ENCODE assay signal across 8 cellular contexts in genomic region chr2:74290466-74291216, GRCh38. TPM values are rescaled to one million over a fixed set of nuclear protein-coding genes. Genes with fewer than 3 reads are reported as not detected.
DNase-seq lines count a peak whose midpoint lies in the region; ATAC-seq and TF ChIP-seq lines count a peak whose summit lies in the region.

No MANE protein-coding gene starts in this region.

- H3K79me2 ChIP-seq in hepatocyte = no peaks in the 10 kb centered on the region

- H3K36me3 ChIP-seq in CD4-positive, CD25-positive, alpha-beta regulatory T cell (ENCODE audit: control insufficient read depth, insufficient read depth, low read length) = no peaks in the 10 kb centered on the region
- no peaks in the 10 kb centered on the region for H3K36me3 ChIP-seq in hepatocyte (replicated peaks; ENCODE audit: insufficient read depth, low read depth)

- H3K9me3 Mint-ChIP-seq in CD4-positive, CD25-positive, alpha-beta regulatory T cell = no peaks in the 10 kb centered on the region

- no peak for TF ChIP-seq CTCF in hepatocyte (IDR thresholded peaks at IDR 0.05; ENCODE audit: poor library complexity)

- H3K36me3 Mint-ChIP-seq in CD4-positive, CD25-positive, alpha-beta regulatory T cell = peaks cover 18% of the 10 kb centered on the region

- peaks cover 27% of the 10 kb centered on the region for H3K4me1 ChIP-seq in CD4-positive, CD25-positive, alpha-beta regulatory T cell (ENCODE audit: control insufficient read depth, insufficient read depth, low read length, poor library complexity, severe bottlenecking)
- H3K4me1 ChIP-seq in hepatocyte (ENCODE audit: insufficient read depth) = peaks cover 13% of the 10 kb centered on the region

- peak; percentile 84 for ATAC-seq in CD4-positive, CD25-positive, alpha-beta regulatory T cell (ENCODE audit: low read depth in 2 of 2)
- peak; percentile 65 for ATAC-seq in GM21515 (IDR thresholded peaks at IDR 0.05; ENCODE audit: unreplicated experiment)
- no peak for ATAC-seq in GM18517 (IDR thresholded peaks at IDR 0.05; ENCODE audit: unreplicated experiment)

- no peaks in the 10 kb centered on the region for H3K27me3 ChIP-seq in CD4-positive, CD25-positive, alpha-beta regulatory T cell (ENCODE audit: control insufficient read depth, insufficient read depth, low read length)
- no peaks in the 10 kb centered on the region for H3K27me3 ChIP-seq in hepatocyte

- no peaks in the 10 kb centered on the region for H3K27me3 Mint-ChIP-seq in CD4-positive, CD25-positive, alpha-beta regulatory T cell

- no peaks in the 10 kb centered on the region for H3K9me3 ChIP-seq in CD4-positive, CD25-positive, alpha-beta regulatory T cell (ENCODE audit: control insufficient read depth in 2 of 2, low read length in 2 of 2)
- H3K9me3 ChIP-seq in hepatocyte (ENCODE audit: low read depth) = no peaks in the 10 kb centered on the region

- no peaks in the 10 kb centered on the region for H3K9me2 ChIP-seq in hepatocyte (replicated peaks; ENCODE audit: insufficient read depth)

- peaks cover 11 to 28% (median 17%) of the 10 kb centered on the region in 4 donors for H3K4me1 Mint-ChIP-seq in CD4-positive, CD25-positive, alpha-beta regulatory T cell

- H2AFZ ChIP-seq in hepatocyte = no peak overlapping the region

- H3K4me3 ChIP-seq in CD4-positive, CD25-positive, alpha-beta regulatory T cell (ENCODE audit: low read depth, low read length) = peak overlapping the region; percentile 44
- no peak overlapping the region for H3K4me3 ChIP-seq in hepatocyte

- peak overlapping the region; percentile 63 to 85 (median 80) for H3K4me3 Mint-ChIP-seq in CD4-positive, CD25-positive, alpha-beta regulatory T cell

- peak in 2 of 3 donors; percentile 70 to 88 for DNase-seq in CD4-positive, CD25-positive, alpha-beta regulatory T cell
- DNase-seq in T-helper 1 cell = peak in 4 of 5 donors; percentile 12 to 69 (median 28)
- DNase-seq in effector CD4-positive, alpha-beta T cell = peak; percentile 7
- DNase-seq in hepatocyte (ENCODE audit: low spot score) = no peak
- DNase-seq in pons (ENCODE audit: low spot score) = no peak
- no peak for DNase-seq in iPS-NIHi7 (ENCODE audit: extremely low spot score)

- peak overlapping the region; percentile 73 for H3K27ac ChIP-seq in CD4-positive, CD25-positive, alpha-beta regulatory T cell (ENCODE audit: insufficient read depth, low read length, poor library complexity, severe bottlenecking)
- H3K27ac ChIP-seq in hepatocyte = no peak overlapping the region

- H3K4me2 ChIP-seq in hepatocyte = no peak overlapping the region

- WGBS in hepatocyte (ENCODE audit: low lambda C conversion rate, missing lambda C conversion rate) = 84% methylated on average over 4 of the region's 4 CpGs

- H3K27ac Mint-ChIP-seq in CD4-positive, CD25-positive, alpha-beta regulatory T cell = peak overlapping the region; percentile 90 to 99 (median 92)

- H4K20me1 ChIP-seq in hepatocyte (ENCODE audit: insufficient read depth, poor library complexity, severe bottlenecking) = no peaks in the 10 kb centered on the region

RNA-seq across cellular contexts. Expression of gene SLC4A5, which starts 52.6 kb away (rescaled TPM):
- total RNA-seq in CD4-positive, CD25-positive, alpha-beta regulatory T cell = 12.7 TPM
- polyA plus RNA-seq in CD4-positive, CD25-positive, alpha-beta regulatory T cell = under 1 TPM; 0.30 to 0.93 (median 0.62) TPM
- total RNA-seq in hepatocyte = 0.36 and 1.5 TPM in 2 replicates
- polyA plus RNA-seq in hepatocyte = 0.28 and 1.7 TPM in 2 replicates

Comparison
In these comparisons a context has a peak if more than half of its experiments do, and no peak if none do; other contexts are left out.
1. DNase-seq: peak in CD4-positive, CD25-positive, alpha-beta regulatory T cell (2 of 3), T-helper 1 cell (4 of 5) and effector CD4-positive, alpha-beta T cell (single experiment); none in hepatocyte (single experiment), pons (single experiment) and iPS-NIHi7 (single experiment).